24 cellular contexts compared by ENCODE assay signal in genomic region chr11:1041471-1041870, GRCh38. TPM values are rescaled to one million over a fixed set of nuclear protein-coding genes. Genes with fewer than 3 reads are reported as not detected.
DNase-seq lines count a peak whose midpoint lies in the region; ATAC-seq and TF ChIP-seq lines count a peak whose summit lies in the region.
"Had no signal": no experiment of that assay in that cellular context is flagged by ENCODE, and none has a peak within 500 bp of the region (broad histone marks: within the 10 kb centered on the region; RNA-seq: fewer than 3 reads in every experiment).

No MANE protein-coding gene starts in this region.

- peaks cover 7 to 15% (median 12%) of the 10 kb centered on the region in 11 experiments; a peak in 18 of 22 replicates for H3K9me3 ChIP-seq in BLaER1 treated with 17β-estradiol and CSF1 and Interleukin-3, amounts not matched to agents 10 nM and 100 nM (replicated peaks in 1 of 11)
- no peaks in the 10 kb centered on the region for H3K9me3 ChIP-seq in Panc1 (ENCODE audit: control insufficient read depth, insufficient read depth, low read depth, low read length)
- H3K9me3 ChIP-seq in right cardiac atrium (ENCODE audit: control insufficient read depth, low read length) = no peaks in the 10 kb centered on the region
- H3K9me3 ChIP-seq in osteoblast (ENCODE audit: low read depth, low read length) = no peaks in the 10 kb centered on the region

- WGBS in right cardiac atrium = 72% methylated on average over 9 of the region's 9 CpGs

- no peak for DNase-seq in Panc1 (ENCODE audit: low read depth, low spot score)
- peak in 2 of 3 donors; percentile 13 to 57 for DNase-seq in right cardiac atrium
- peak; percentile 84 for DNase-seq in osteoblast (ENCODE audit: insufficient read length, low spot score, missing footprints)
- DNase-seq in NCI-H345 (lab: John Stamatoyannopoulos, UW) = no peak
- no peak for DNase-seq in AG20443 (ENCODE audit: low spot score)
- DNase-seq in HT-29 (ENCODE audit: low spot score) = no peak
- DNase-seq: DMS79 treated with DMSO at 0.1 percent for 48 hours, HCEC 1CT, KG1, NCI-H1048, NCI-H1436 treated with DMSO at 0.1 percent for 48 hours, NCI-H2029 treated with DMSO at 0.1 percent for 48 hours, NCI-H2171 treated with DMSO at 0.1 percent for 48 hours, NCI-H748 treated with DMSO at 0.1 percent for 48 hours, SHP77 treated with DMSO at 0.1 percent for 48 hours had no signal

- H3K4me3 ChIP-seq in BLaER1 treated with 17β-estradiol and CSF1 and Interleukin-3, amounts not matched to agents 10 nM and 100 nM = no peak overlapping the region
- H3K4me3 ChIP-seq in Panc1 (ENCODE audit: low read depth in 2 of 2, low read length in 2 of 2) (no peak overlapping the region), right cardiac atrium (ENCODE audit: low read length) (no peak overlapping the region), osteoblast (ENCODE audit: insufficient read depth, low read length) (no peak overlapping the region)

- TF ChIP-seq CTCF in Panc1 (IDR thresholded peaks at IDR 0.05) (no peak), osteoblast (IDR thresholded peaks at IDR 0.05; ENCODE audit: extremely low read depth, low read depth, low read length) (no peak)

- H3K4me1 ChIP-seq in BLaER1 treated with 17β-estradiol and CSF1 and Interleukin-3, amounts not matched to agents 10 nM and 100 nM = peaks cover 8 to 62% (median 48%) of the 10 kb centered on the region in 10 experiments
- peaks cover 26% of the 10 kb centered on the region for H3K4me1 ChIP-seq in Panc1 (ENCODE audit: control insufficient read depth, insufficient read depth, low read length)
- no peaks in the 10 kb centered on the region for H3K4me1 ChIP-seq in right cardiac atrium (ENCODE audit: control insufficient read depth, insufficient read depth, low read length)
- peaks cover 2% of the 10 kb centered on the region for H3K4me1 ChIP-seq in osteoblast (ENCODE audit: insufficient read depth, low read length)

- POLR2A ChIA-PET in Panc1 (lab: Charles Lee) = no interaction called here

- intact Hi-C loops in Panc1 (cut with micrococcal nuclease; ENCODE audit: unreplicated experiment) (no loop called here), right cardiac atrium (cut with DNase I) (loop anchor here in 1 of 4 donors (10.0 kb wide), 1 partner anchor 117 kb away; the partner anchor contains the start of gene AP2A2)

- peaks cover 0 to 12% (median 0%) of the 10 kb centered on the region in 11 experiments; a peak in 3 of 22 replicates for H4K20me1 ChIP-seq in BLaER1 treated with 17β-estradiol and CSF1 and Interleukin-3, amounts not matched to agents 10 nM and 100 nM
- H4K20me1 ChIP-seq in osteoblast (ENCODE audit: insufficient read depth, low read length) = no peaks in the 10 kb centered on the region

- no peak overlapping the region for H2AFZ ChIP-seq in osteoblast (ENCODE audit: low read length)

- H3K36me3 ChIP-seq in BLaER1 treated with 17β-estradiol and CSF1 and Interleukin-3, amounts not matched to agents 10 nM and 100 nM = no peaks in the 10 kb centered on the region
- H3K36me3 ChIP-seq in Panc1 (ENCODE audit: control insufficient read depth, insufficient read depth, low read length) = no peaks in the 10 kb centered on the region
- H3K36me3 ChIP-seq in osteoblast (ENCODE audit: insufficient read depth, low read length) = no peaks in the 10 kb centered on the region

- H3K9ac ChIP-seq in BLaER1 treated with 17β-estradiol and CSF1 and Interleukin-3, amounts not matched to agents 10 nM and 100 nM = peak overlapping the region in 3 of 11 experiments; percentile 27 to 46 (median 29); a peak in 3 of 22 replicates

- H3K4me2 ChIP-seq in BLaER1 treated with 17β-estradiol and CSF1 and Interleukin-3, amounts not matched to agents 10 nM and 100 nM = peak overlapping the region in 7 of 11 experiments; percentile 20 to 71 (median 70); a peak in 13 of 22 replicates
- H3K4me2 ChIP-seq in osteoblast (ENCODE audit: insufficient read depth, low read length) = no peak overlapping the region

- ATAC-seq in Panc1 (peak; percentile 27), right cardiac atrium (peak; percentile 4 to 6), HG02973 (IDR thresholded peaks at IDR 0.05; ENCODE audit: unreplicated experiment) (no peak)
- ATAC-seq: SK-N-SH treated with all-trans-retinoic acid at 6 μM for 48 hours had no signal

- no peaks in the 10 kb centered on the region for H3K27me3 ChIP-seq in BLaER1 treated with 17β-estradiol and CSF1 and Interleukin-3, amounts not matched to agents 10 nM and 100 nM
- H3K27me3 ChIP-seq in Panc1 (ENCODE audit: control insufficient read depth, insufficient read depth, low read length) = no peaks in the 10 kb centered on the region
- no peaks in the 10 kb centered on the region for H3K27me3 ChIP-seq in right cardiac atrium (ENCODE audit: control insufficient read depth, insufficient read depth)
- no peaks in the 10 kb centered on the region for H3K27me3 ChIP-seq in osteoblast (ENCODE audit: insufficient read depth, low read length)

- BruUV-seq in Panc1 (replicated peaks; lab: Mats Ljungman, UMichigan) = no TSS peak

- no peak overlapping the region; a peak in 1 of 22 replicates for H3K27ac ChIP-seq in BLaER1 treated with 17β-estradiol and CSF1 and Interleukin-3, amounts not matched to agents 10 nM and 100 nM
- H3K27ac ChIP-seq in Panc1 (ENCODE audit: low read length) (no peak overlapping the region), right cardiac atrium (ENCODE audit: low read length) (no peak overlapping the region), osteoblast (ENCODE audit: low read depth, low read length) (no peak overlapping the region)

- CTCF ChIA-PET in Panc1 (lab: Charles Lee) = interaction anchor here (0.6 kb wide), 1 partner anchor 78 kb away, joined by 4 read pairs; no protein-coding TSS in a partner anchor

- in situ Hi-C loops in Panc1 (cut with HindIII; ENCODE audit: low pct_unique_long_range_greater_than_20kb, low sequenced_read_pairs) = no loop called here

- H3K79me2 ChIP-seq in osteoblast (ENCODE audit: insufficient read depth, low read length) = no peaks in the 10 kb centered on the region

RNA-seq across cellular contexts. Expression of gene MUC6, which starts 5.0 kb away (rescaled TPM):
- 0.49 TPM for total RNA-seq in Panc1 (2021; ENCODE audit: unreplicated experiment)
- 1.6 TPM for polyA plus RNA-seq in Panc1 (2012; ENCODE audit: insufficient read length)
- total RNA-seq in right cardiac atrium = not detected
- polyA plus RNA-seq in right cardiac atrium = 0.05 TPM
- total RNA-seq in osteoblast = not detected in 2 replicates
- 0.08 and 0.31 TPM in 2 replicates for total RNA-seq in HT-29 (2014; rRNA removed; shearing (Covaris generic))
- total RNA-seq: CD8-positive, alpha-beta memory T cell; G401; M059J; NCI-H460 had no signal
- polyA plus RNA-seq: AG04450; BJ; CD8-positive, alpha-beta memory T cell had no signal

RNA-seq across cellular contexts. Expression of gene MUC2, which starts 33.2 kb away (rescaled TPM):
- total RNA-seq in Panc1 (2021; ENCODE audit: unreplicated experiment) (0.08 TPM), right cardiac atrium (under 1 TPM in 1 of 4 donors, not detected in 3; 0.03 TPM), osteoblast (not detected in 2 replicates)
- not detected for polyA plus RNA-seq in Panc1 (2012; ENCODE audit: insufficient read length)
- polyA plus RNA-seq in right cardiac atrium = 0.02 TPM
- 6.9 and 9.1 TPM in 2 replicates for total RNA-seq in HT-29 (2014; rRNA removed; shearing (Covaris generic))
- total RNA-seq: CD8-positive, alpha-beta memory T cell; G401; M059J; NCI-H460 had no signal
- polyA plus RNA-seq: AG04450; BJ; CD8-positive, alpha-beta memory T cell had no signal

Comparison
In these comparisons a context has a peak if more than half of its experiments do, and no peak if none do; other contexts are left out.
1. DNase-seq: peak in right cardiac atrium (2 of 3) and osteoblast (single experiment); none in Panc1 (single experiment), NCI-H345 (single experiment), AG20443 (single experiment) and HT-29 (single experiment).